In the genomic region with DNA sequence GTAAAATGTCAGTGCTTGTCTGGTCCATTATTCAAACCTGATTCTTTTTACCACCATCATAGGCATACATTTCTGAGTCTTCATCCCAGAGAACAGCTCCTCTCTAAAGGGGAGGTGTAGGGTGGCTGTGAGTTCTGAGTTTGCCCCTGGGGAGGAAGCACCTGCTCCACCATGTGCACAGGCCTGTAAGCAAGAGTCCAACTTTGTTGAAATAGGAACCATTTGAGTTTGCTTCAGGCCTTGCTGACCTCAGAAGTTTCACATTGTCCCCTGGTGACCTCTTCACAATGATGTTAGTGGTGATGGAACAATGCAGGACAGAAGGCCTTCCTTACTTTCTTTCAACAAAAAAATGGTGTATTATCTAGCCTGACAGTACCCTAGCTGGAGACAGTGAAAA, we compare ENCODE assay signal across 23 cellular contexts. TPM values are rescaled to one million over a fixed set of nuclear protein-coding genes. Genes with fewer than 3 reads are reported as not detected.
A peak's percentile ranks its signal among the peaks of the same experiment; 100 is the strongest.
DNase-seq lines count a peak whose midpoint lies in the region; ATAC-seq, FAIRE-seq and TF ChIP-seq lines count a peak whose summit lies in the region.
"Had no signal": no experiment of that assay in that cellular context is flagged by ENCODE, and none has a peak within 500 bp of the region (broad histone marks: within the 10 kb centered on the region; RNA-seq: fewer than 3 reads in every experiment).

No MANE protein-coding gene starts in this region.

- TF ChIP-seq CTCF in OCI-LY1 (IDR thresholded peaks at IDR 0.05; ENCODE audit: low read length) (no peak), endothelial cell of umbilical vein (IDR thresholded peaks at IDR 0.05; ENCODE audit: extremely low read depth in 1 of 2, insufficient read depth in 1 of 2, low read depth in 1 of 2, low read length in 2 of 2) (no peak), A673 (conservative IDR thresholded peaks at IDR 0.05; ENCODE audit: low read depth, low read length) (no peak)

- H3K27ac Mint-ChIP-seq in stimulated activated effector memory CD8-positive, alpha-beta T cell treated with anti-CD3 and anti-CD28 coated beads, Interleukin-12 subunit alpha, Interleukin-12 subunit beta, amount 100 ng/mL, for 72 hours = peak overlapping the region; percentile 19
- H3K27ac Mint-ChIP-seq: immature natural killer cell had no signal

- H3K79me2 ChIP-seq in OCI-LY1 (ENCODE audit: insufficient read depth, low read length) (peaks cover 29% of the 10 kb centered on the region), endothelial cell of umbilical vein (ENCODE audit: control insufficient read depth, insufficient read depth, low read length) (no peaks in the 10 kb centered on the region)

- H3F3A ChIP-seq in OCI-LY1 (ENCODE audit: insufficient read depth, low read length) = 0 out of 2 replicates have a peak, but pooled peaks cover 3% of the 10 kb centered on the region

- H2AFZ ChIP-seq in OCI-LY1 (ENCODE audit: low read length) (no peak overlapping the region), endothelial cell of umbilical vein (ENCODE audit: low read depth, low read length) (no peak overlapping the region)

- H3K27ac ChIP-seq in OCI-LY1 (ENCODE audit: low read depth, low read length, poor library complexity, severe bottlenecking) (peak overlapping the region; percentile 99), endothelial cell of umbilical vein (ENCODE audit: insufficient read depth, low read depth, low read length) (no peak overlapping the region), A673 (ENCODE audit: low read depth, low read length, poor library complexity, severe bottlenecking) (no peak overlapping the region)
- H3K27ac ChIP-seq: 22Rv1, coronary artery, heart left ventricle, left ventricle myocardium inferior, right atrium auricular region had no signal

- no peak for TF ChIP-seq POLR2A in endothelial cell of umbilical vein (IDR thresholded peaks at IDR 0.05; ENCODE audit: low read depth, low read length)

- H3K9me3 ChIP-seq in OCI-LY1 (ENCODE audit: low read length) (no peaks in the 10 kb centered on the region), endothelial cell of umbilical vein (replicated peaks; ENCODE audit: control insufficient read depth, insufficient read depth, low read length) (no peaks in the 10 kb centered on the region), A673 (ENCODE audit: low read depth, low read length, poor library complexity, severe bottlenecking) (no peaks in the 10 kb centered on the region)
- H3K9me3 ChIP-seq: BE2C, heart left ventricle, left ventricle myocardium inferior, right atrium auricular region had no signal

- H4K20me1 ChIP-seq in OCI-LY1 (ENCODE audit: insufficient read depth, low read length) (no peaks in the 10 kb centered on the region), endothelial cell of umbilical vein (replicated peaks; ENCODE audit: control insufficient read depth, extremely low read depth, insufficient read depth, low read length) (no peaks in the 10 kb centered on the region)

- H3K4me3 ChIP-seq in OCI-LY1 (ENCODE audit: low read depth, low read length, poor library complexity, severe bottlenecking) (peak overlapping the region; percentile 9), endothelial cell of umbilical vein (replicated peaks in 1 of 3; ENCODE audit: insufficient read depth in 1 of 3, low read depth in 1 of 3, low read length in 3 of 3) (no peak overlapping the region), A673 (ENCODE audit: low read depth, low read length, poor library complexity, severe bottlenecking) (no peak overlapping the region)
- H3K4me3 ChIP-seq: coronary artery, heart left ventricle, left ventricle myocardium inferior, right atrium auricular region had no signal

- H3K9me3 Mint-ChIP-seq in stimulated activated effector memory CD8-positive, alpha-beta T cell treated with anti-CD3 and anti-CD28 coated beads, Interleukin-12 subunit alpha, Interleukin-12 subunit beta, amount 100 ng/mL, for 72 hours = no peaks in the 10 kb centered on the region
- H3K9me3 Mint-ChIP-seq: immature natural killer cell had no signal

- no peak for FAIRE-seq in endothelial cell of umbilical vein (lab: Jason Lieb, UNC)

- peaks cover 100% of the 10 kb centered on the region for H3K4me1 ChIP-seq in OCI-LY1 (ENCODE audit: insufficient read depth, low read length, severe bottlenecking)
- no peaks in the 10 kb centered on the region for H3K4me1 ChIP-seq in endothelial cell of umbilical vein (ENCODE audit: control insufficient read depth, extremely low read depth, insufficient read depth, low read length)
- no peaks in the 10 kb centered on the region for H3K4me1 ChIP-seq in A673 (ENCODE audit: insufficient read depth, low read length, poor library complexity, severe bottlenecking)
- H3K4me1 ChIP-seq: BE2C, left ventricle myocardium inferior, right atrium auricular region had no signal

- BruUV-seq in endothelial cell of umbilical vein (replicated peaks; lab: Mats Ljungman, UMichigan) (no TSS peak), A673 (replicated peaks; lab: Mats Ljungman, UMichigan) (no TSS peak)

- H3K9ac ChIP-seq in OCI-LY1 (ENCODE audit: low read length) = peak overlapping the region; percentile 61; the same call in 1 of the 2 replicates
- H3K9ac ChIP-seq in endothelial cell of umbilical vein (replicated peaks; ENCODE audit: extremely low read depth, insufficient read depth, low read length) = no peak overlapping the region

- no peaks in the 10 kb centered on the region for H3K9me2 ChIP-seq in OCI-LY1 (ENCODE audit: low read depth, low read length)

- peak overlapping the region; percentile 43 for H3K4me2 ChIP-seq in OCI-LY1 (ENCODE audit: low read length)
- no peak overlapping the region for H3K4me2 ChIP-seq in endothelial cell of umbilical vein (ENCODE audit: insufficient read depth, low read length)

- H3K9me1 ChIP-seq in endothelial cell of umbilical vein (replicated peaks; ENCODE audit: control insufficient read depth, extremely low read depth, insufficient read depth, low read length) = no peaks in the 10 kb centered on the region

- POLR2A ChIA-PET in endothelial cell of umbilical vein (lab: Charles Lee) = no interaction called here
- POLR2A ChIA-PET in A673 (lab: Charles Lee; ENCODE audit: low non-redundant PET) = no interaction called here

- CTCF ChIA-PET in endothelial cell of umbilical vein (lab: Charles Lee) (interaction anchor here (1.1 kb wide), 1 partner anchor 53 kb away, joined by 5 read pairs; no protein-coding TSS in a partner anchor), A673 (lab: Charles Lee) (no interaction called here)

- H3K36me3 Mint-ChIP-seq in stimulated activated effector memory CD8-positive, alpha-beta T cell treated with anti-CD3 and anti-CD28 coated beads, Interleukin-12 subunit alpha, Interleukin-12 subunit beta, amount 100 ng/mL, for 72 hours = no peaks in the 10 kb centered on the region
- H3K36me3 Mint-ChIP-seq: immature natural killer cell had no signal

- H3K4me1 Mint-ChIP-seq in stimulated activated effector memory CD8-positive, alpha-beta T cell treated with anti-CD3 and anti-CD28 coated beads, Interleukin-12 subunit alpha, Interleukin-12 subunit beta, amount 100 ng/mL, for 72 hours = no peaks in the 10 kb centered on the region
- H3K4me1 Mint-ChIP-seq: immature natural killer cell had no signal

- no peak overlapping the region for H3K4me3 Mint-ChIP-seq in stimulated activated effector memory CD8-positive, alpha-beta T cell treated with anti-CD3 and anti-CD28 coated beads, Interleukin-12 subunit alpha, Interleukin-12 subunit beta, amount 100 ng/mL, for 72 hours
- H3K4me3 Mint-ChIP-seq: immature natural killer cell had no signal

- no peak for ATAC-seq in stimulated activated effector memory CD8-positive, alpha-beta T cell treated with anti-CD3 and anti-CD28 coated beads, Interleukin-12 subunit alpha, Interleukin-12 subunit beta, amount 100 ng/mL, for 72 hours
- ATAC-seq: Panc1 had no signal

- H3K36me3 ChIP-seq in OCI-LY1 (ENCODE audit: insufficient read depth, low read length) = peaks cover 49% of the 10 kb centered on the region
- no peaks in the 10 kb centered on the region for H3K36me3 ChIP-seq in endothelial cell of umbilical vein (ENCODE audit: control insufficient read depth in 2 of 2, extremely low read depth in 1 of 2, insufficient read depth in 2 of 2, low read length in 2 of 2)
- no peaks in the 10 kb centered on the region for H3K36me3 ChIP-seq in A673 (ENCODE audit: insufficient read depth, low read length, poor library complexity, severe bottlenecking)
- H3K36me3 ChIP-seq: BE2C, heart left ventricle, left ventricle myocardium inferior, right atrium auricular region had no signal

- intact Hi-C loops in endothelial cell of umbilical vein (cut with micrococcal nuclease) (no loop called here), A673 (cut with micrococcal nuclease; ENCODE audit: unreplicated experiment) (no loop called here)

- dilution Hi-C loops in endothelial cell of umbilical vein (cut with MboI; ENCODE audit: extremely low pct_ligation_motif_present, low sequenced_read_pairs) = no loop called here

- DNase-seq in NCI-H146 (lab: John Stamatoyannopoulos, UW) = peak; percentile 1
- no peak for DNase-seq in NCI-H146 treated with DMSO at 0.1 percent for 48 hours (lab: John Stamatoyannopoulos, UW; ENCODE audit: unreplicated experiment)
- peak; percentile 58 for DNase-seq in endothelial cell of umbilical vein (ENCODE audit: low read depth, low spot score)
- no peak for DNase-seq in stimulated activated effector memory CD8-positive, alpha-beta T cell treated with anti-CD3 and anti-CD28 coated beads, Interleukin-12 subunit alpha, Interleukin-12 subunit beta, amount 100 ng/mL, for 72 hours (ENCODE audit: low spot score in 2 of 2)
- DNase-seq in islet precursor cell = no peak
- DNase-seq in HPDE6-E6E7 (ENCODE audit: extremely low spot score) = no peak
- DNase-seq in A673 (ENCODE audit: low spot score) = no peak
- DNase-seq: activated CD4-positive, alpha-beta T cell treated with anti-CD3 and anti-CD28 coated beads for 1 hour; activated effector memory CD4-positive, alpha-beta T cell treated with Interleukin-2 at 50 U/mL for 16 hours; BE2C; GOT3; heart left ventricle; immature natural killer cell; KBM-7; left ventricle myocardium inferior; NCI-H1048; NCI-H2029; nucleus accumbens had no signal

- H3K27me3 ChIP-seq in OCI-LY1 (ENCODE audit: insufficient read depth, low read length) = no peaks in the 10 kb centered on the region
- peaks cover 4 to 5% of the 10 kb centered on the region in 2 experiments for H3K27me3 ChIP-seq in endothelial cell of umbilical vein (ENCODE audit: control insufficient read depth in 2 of 2, insufficient read depth in 2 of 2, low read length in 2 of 2)
- H3K27me3 ChIP-seq in A673 (replicated peaks; ENCODE audit: insufficient read depth, low read depth, low read length, poor library complexity) = peaks cover 6% of the 10 kb centered on the region
- H3K27me3 ChIP-seq: heart left ventricle, right atrium auricular region had no signal

RNA-seq across cellular contexts. Expression of a gene that starts 54.6 kb away (rescaled TPM):
- 49.9 and 56.5 TPM in 2 replicates for total RNA-seq in endothelial cell of umbilical vein
- 25.2 and 28.3 TPM in 2 replicates for polyA plus RNA-seq in endothelial cell of umbilical vein
- polyA plus RNA-seq in endothelial cell of umbilical vein (2011; cell fraction: cytosol; rRNA removed) = 11.4 and 15.4 TPM in 2 replicates
- polyA plus RNA-seq in endothelial cell of umbilical vein (2011; cell fraction: nucleus; rRNA removed) = 128 and 139 TPM in 2 replicates
- polyA plus RNA-seq in endothelial cell of umbilical vein (2012) = 20.7 and 28.7 TPM in 2 replicates
- polyA minus RNA-seq in endothelial cell of umbilical vein = 41.8 and 43.6 TPM in 2 replicates
- 12.7 TPM for polyA minus RNA-seq in endothelial cell of umbilical vein (2011; cell fraction: cytosol; rRNA and poly(A)+ RNA removed)
- polyA minus RNA-seq in endothelial cell of umbilical vein (2011; cell fraction: nucleus; rRNA and poly(A)+ RNA removed) = 54.6 and 65.8 TPM in 2 replicates
- total RNA-seq in A673 (2021) = 60.2 and 60.4 TPM in 2 replicates

Comparison
In these comparisons a context has a peak if more than half of its experiments do, and no peak if none do; other contexts are left out.
1. DNase-seq: peak in NCI-H146 (single experiment) and endothelial cell of umbilical vein (single experiment); none in NCI-H146 treated with DMSO at 0.1 percent for 48 hours (single experiment), stimulated activated effector memory CD8-positive, alpha-beta T cell treated with anti-CD3 and anti-CD28 coated beads, Interleukin-12 subunit alpha, Interleukin-12 subunit beta, amount 100 ng/mL, for 72 hours (0 of 2), islet precursor cell (single experiment), HPDE6-E6E7 (single experiment) and A673 (single experiment).